ENCODE assay signal across 1 cellular context in the genomic region with DNA sequence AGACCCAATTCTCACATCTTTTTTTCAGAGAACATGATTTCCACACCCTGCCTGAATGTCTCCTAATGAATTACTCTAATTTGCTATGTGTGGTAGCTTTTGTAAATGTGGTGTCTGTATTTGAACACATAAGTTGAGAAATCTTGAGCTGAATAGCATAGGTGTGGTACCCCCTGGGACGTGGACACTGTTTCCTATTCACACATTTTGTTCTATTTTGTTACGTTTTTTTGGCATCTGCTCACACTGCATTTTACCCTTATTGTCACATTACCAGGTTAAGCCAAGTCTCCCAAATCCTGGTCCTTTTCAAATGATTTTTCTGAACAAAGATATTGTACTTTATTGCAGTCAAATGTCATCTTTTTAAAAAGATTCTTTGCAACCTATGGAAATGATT.
TF ChIP-seq lines count a peak whose summit lies in the region.

No MANE protein-coding gene starts in this region.

TF ChIP-seq in IMR-90, 13 proteins besides CTCF, POLR2A, EP300 and RAD21:
- TF ChIP-seq BHLHE40 (IDR thresholded peaks at IDR 0.05; ENCODE audit: low read depth, low read length) (no peak), MAFK (IDR thresholded peaks at IDR 0.05; ENCODE audit: low read depth, low read length) (no peak), RFX5 (IDR thresholded peaks at IDR 0.05; ENCODE audit: low read depth, low read length) (no peak), FOS (IDR thresholded peaks at IDR 0.05; ENCODE audit: low read depth, low read length) (no peak), RCOR1 (IDR thresholded peaks at IDR 0.05; ENCODE audit: insufficient replicate concordance, low read length) (no peak), CEBPB (IDR thresholded peaks at IDR 0.05; ENCODE audit: low read depth, low read length) (no peak)
- TF ChIP-seq, protein P1, sequence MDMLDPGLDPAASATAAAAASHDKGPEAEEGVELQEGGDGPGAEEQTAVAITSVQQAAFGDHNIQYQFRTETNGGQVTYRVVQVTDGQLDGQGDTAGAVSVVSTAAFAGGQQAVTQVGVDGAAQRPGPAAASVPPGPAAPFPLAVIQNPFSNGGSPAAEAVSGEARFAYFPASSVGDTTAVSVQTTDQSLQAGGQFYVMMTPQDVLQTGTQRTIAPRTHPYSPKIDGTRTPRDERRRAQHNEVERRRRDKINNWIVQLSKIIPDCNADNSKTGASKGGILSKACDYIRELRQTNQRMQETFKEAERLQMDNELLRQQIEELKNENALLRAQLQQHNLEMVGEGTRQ (IDR thresholded peaks at IDR 0.05; ENCODE audit: low read depth, low read length), result no peak
TF ChIP-seq in IMR-90: peak in this region for 0.
